Comparison of ENCODE assay signal across 1 cellular context in the genomic region with DNA sequence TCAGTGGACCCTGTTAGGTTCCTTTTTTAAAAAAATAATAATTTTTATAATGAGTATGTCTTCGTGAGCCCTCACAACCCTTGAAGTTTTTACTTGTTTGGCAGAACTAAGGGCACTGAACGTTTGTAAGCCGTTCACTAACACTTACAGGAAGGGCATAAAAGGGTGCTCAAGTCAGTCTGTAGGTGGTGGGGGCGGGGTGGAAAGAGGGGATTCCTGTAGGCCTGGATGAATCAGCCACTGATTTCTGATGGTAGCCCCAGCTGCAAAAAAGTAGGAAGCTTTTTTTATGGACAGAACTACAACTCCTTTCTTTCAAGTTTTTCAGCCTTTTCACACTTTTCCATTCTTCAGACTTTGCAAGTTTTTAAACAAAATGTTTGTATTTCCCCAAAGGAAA.
TF ChIP-seq lines count a peak whose summit lies in the region.

No MANE protein-coding gene starts in this region.

TF ChIP-seq in IMR-90, 13 proteins besides CTCF, POLR2A, EP300 and RAD21 (continued from another document):
- TF ChIP-seq, protein P1, sequence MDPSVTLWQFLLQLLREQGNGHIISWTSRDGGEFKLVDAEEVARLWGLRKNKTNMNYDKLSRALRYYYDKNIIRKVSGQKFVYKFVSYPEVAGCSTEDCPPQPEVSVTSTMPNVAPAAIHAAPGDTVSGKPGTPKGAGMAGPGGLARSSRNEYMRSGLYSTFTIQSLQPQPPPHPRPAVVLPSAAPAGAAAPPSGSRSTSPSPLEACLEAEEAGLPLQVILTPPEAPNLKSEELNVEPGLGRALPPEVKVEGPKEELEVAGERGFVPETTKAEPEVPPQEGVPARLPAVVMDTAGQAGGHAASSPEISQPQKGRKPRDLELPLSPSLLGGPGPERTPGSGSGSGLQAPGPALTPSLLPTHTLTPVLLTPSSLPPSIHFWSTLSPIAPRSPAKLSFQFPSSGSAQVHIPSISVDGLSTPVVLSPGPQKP (IDR thresholded peaks at IDR 0.05; ENCODE audit: borderline replicate concordance, low read depth, low read length): no peak
- TF ChIP-seq BHLHE40 (IDR thresholded peaks at IDR 0.05; ENCODE audit: low read depth, low read length) (no peak), CHD1 (IDR thresholded peaks at IDR 0.05; ENCODE audit: low read depth, low read length) (no peak), RFX5 (IDR thresholded peaks at IDR 0.05; ENCODE audit: low read depth, low read length) (no peak), MXI1 (IDR thresholded peaks at IDR 0.05; ENCODE audit: borderline replicate concordance, low read depth, low read length) (no peak), RCOR1 (IDR thresholded peaks at IDR 0.05; ENCODE audit: insufficient replicate concordance, low read length) (no peak), MAFK (IDR thresholded peaks at IDR 0.05; ENCODE audit: low read depth, low read length) (no peak), CEBPB (IDR thresholded peaks at IDR 0.05; ENCODE audit: low read depth, low read length) (no peak)
- TF ChIP-seq, protein P2, sequence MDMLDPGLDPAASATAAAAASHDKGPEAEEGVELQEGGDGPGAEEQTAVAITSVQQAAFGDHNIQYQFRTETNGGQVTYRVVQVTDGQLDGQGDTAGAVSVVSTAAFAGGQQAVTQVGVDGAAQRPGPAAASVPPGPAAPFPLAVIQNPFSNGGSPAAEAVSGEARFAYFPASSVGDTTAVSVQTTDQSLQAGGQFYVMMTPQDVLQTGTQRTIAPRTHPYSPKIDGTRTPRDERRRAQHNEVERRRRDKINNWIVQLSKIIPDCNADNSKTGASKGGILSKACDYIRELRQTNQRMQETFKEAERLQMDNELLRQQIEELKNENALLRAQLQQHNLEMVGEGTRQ (IDR thresholded peaks at IDR 0.05; ENCODE audit: low read depth, low read length): no peak
